12 cellular contexts compared by ENCODE assay signal in the genomic region with DNA sequence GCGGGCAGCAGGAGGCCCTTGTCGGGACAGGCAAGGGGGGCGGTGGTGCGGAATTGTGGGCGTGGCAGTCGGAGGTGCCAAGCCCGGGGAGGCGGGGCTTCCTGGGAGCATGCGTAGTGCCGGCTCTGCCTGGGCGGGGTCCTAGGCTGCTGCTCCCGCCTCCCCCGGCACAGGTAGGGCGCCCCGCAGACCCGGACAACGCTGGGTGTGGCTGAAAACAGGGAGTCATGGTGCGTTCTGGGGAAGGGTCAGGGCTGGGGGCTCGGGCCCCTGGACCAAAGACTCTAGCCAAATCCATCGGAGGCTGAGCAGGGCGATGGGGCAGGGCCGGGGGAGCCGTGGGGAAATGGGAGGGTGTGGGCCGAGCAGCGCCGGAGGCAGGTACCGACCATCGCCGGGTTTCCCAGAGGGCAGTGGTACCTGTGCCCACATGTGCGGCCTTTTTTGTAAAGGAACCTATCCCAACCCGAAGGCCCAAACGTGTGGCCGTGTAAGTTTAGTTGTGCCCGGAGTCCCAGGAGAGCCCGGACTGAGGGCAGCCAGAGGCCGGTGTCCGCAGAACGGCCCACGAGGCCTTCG.
DNase-seq lines count a peak whose midpoint lies in the region; ATAC-seq and TF ChIP-seq lines count a peak whose summit lies in the region.
"Had no signal": no experiment of that assay in that cellular context is flagged by ENCODE, and none has a peak within 500 bp of the region (broad histone marks: within the 10 kb centered on the region; RNA-seq: fewer than 3 reads in every experiment).

No MANE protein-coding gene starts in this region.

- H3K4me1 ChIP-seq in suprapubic skin: peaks cover 13% of the 10 kb centered on the region

- no peak for TF ChIP-seq POLR2A in suprapubic skin (IDR thresholded peaks at IDR 0.05)

- no peak for TF ChIP-seq EP300 in suprapubic skin (IDR thresholded peaks at IDR 0.05)

- 73% methylated on average over 24 of the region's 40 CpGs for WGBS in suprapubic skin

- TF ChIP-seq CTCF in suprapubic skin (IDR thresholded peaks at IDR 0.05): no peak

- peak overlapping the region; percentile 20 for H3K4me3 ChIP-seq in suprapubic skin
- H3K4me3 ChIP-seq: SK-N-MC had no signal

- H3K27ac ChIP-seq in suprapubic skin: no peak overlapping the region
- H3K27ac ChIP-seq: 22Rv1, SK-N-MC had no signal

- H3K27me3 ChIP-seq in suprapubic skin: no peaks in the 10 kb centered on the region

- H3K9me3 ChIP-seq in suprapubic skin: no peaks in the 10 kb centered on the region

- no peak for ATAC-seq in GM21360 (IDR thresholded peaks at IDR 0.05; ENCODE audit: unreplicated experiment)
- ATAC-seq: activated T-cell treated with anti-CD3 and anti-CD28 coated beads, Interleukin-2, amount 50 U/mL, for 72 hours had no signal

- peak; percentile 35 for DNase-seq in DMS153 treated with DMSO at 0.1 percent for 48 hours (lab: John Stamatoyannopoulos, UW; ENCODE audit: unreplicated experiment)
- no peak for DNase-seq in DMS153 (lab: John Stamatoyannopoulos, UW)
- peak; percentile 84 for DNase-seq in NCI-H774 (lab: John Stamatoyannopoulos, UW)
- DNase-seq in iPS-NIHi7 (ENCODE audit: extremely low spot score): peak; percentile 76
- DNase-seq in suprapubic skin (ENCODE audit: low spot score in 2 of 2): no peak
- no peak for DNase-seq in NCI-H748 treated with DMSO at 0.1 percent for 48 hours (lab: John Stamatoyannopoulos, UW)
- no peak for DNase-seq in NCI-H1436 (lab: John Stamatoyannopoulos, UW)
- DNase-seq: activated T-cell treated with anti-CD3 and anti-CD28 coated beads, Interleukin-2, amount 50 U/mL, for 72 hours; NCI-H1048 had no signal

- H3K36me3 ChIP-seq in suprapubic skin: peaks cover 5% of the 10 kb centered on the region

Comparison
In these comparisons a context has a peak if more than half of its experiments do, and no peak if none do; other contexts are left out.
1. DNase-seq: peak in DMS153 treated with DMSO at 0.1 percent for 48 hours (single experiment), NCI-H774 (single experiment) and iPS-NIHi7 (single experiment); none in DMS153 (single experiment), suprapubic skin (0 of 2), NCI-H748 treated with DMSO at 0.1 percent for 48 hours (single experiment) and NCI-H1436 (single experiment).